Comparison of ENCODE assay signal across 8 cellular contexts in the genomic region with DNA sequence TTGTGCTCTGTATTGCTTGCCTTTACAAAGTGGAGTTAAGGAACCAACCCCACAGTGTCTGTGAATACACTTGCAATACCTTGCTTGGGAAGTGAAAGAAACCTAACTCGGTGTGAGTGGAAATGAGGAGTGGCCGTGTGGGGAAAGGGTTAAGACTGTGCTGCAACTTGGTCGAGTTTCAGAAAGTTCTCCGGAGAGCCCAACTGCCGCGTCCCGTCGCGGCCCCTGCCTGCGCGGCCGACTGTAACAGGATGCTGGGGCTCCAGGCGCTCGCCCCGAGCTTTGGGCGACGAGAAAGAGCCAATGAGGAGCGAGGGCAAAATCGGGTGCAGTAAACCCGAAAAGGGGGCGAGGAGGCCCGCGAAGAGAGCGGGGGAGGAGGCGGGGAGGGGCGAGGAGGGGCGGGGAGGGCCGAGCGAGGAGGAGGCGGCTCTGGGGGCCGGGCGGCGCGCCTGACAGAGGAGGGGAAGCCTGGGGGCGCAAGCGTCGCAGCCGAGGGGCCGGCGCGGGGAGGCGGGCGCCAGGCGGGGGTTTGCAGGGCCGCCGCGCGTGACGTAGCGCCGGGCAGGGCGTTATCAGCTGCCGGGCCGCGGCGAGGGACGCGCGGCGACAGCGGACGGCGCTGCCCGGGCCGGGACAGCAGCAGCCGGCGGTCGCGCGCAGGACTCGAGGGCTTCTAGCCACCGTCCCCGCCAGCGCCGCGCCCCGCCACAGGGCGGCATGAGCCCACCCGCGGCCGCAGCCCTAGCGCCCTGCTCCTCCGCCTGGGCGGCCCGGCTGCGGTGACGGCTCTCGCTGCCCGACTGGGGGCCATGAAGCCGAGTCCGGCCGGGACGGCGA. TPM values are rescaled to one million over a fixed set of nuclear protein-coding genes. Genes with fewer than 3 reads are reported as not detected.
DNase-seq lines count a peak whose midpoint lies in the region; ATAC-seq, FAIRE-seq and TF ChIP-seq lines count a peak whose summit lies in the region.

A gene with protein sequence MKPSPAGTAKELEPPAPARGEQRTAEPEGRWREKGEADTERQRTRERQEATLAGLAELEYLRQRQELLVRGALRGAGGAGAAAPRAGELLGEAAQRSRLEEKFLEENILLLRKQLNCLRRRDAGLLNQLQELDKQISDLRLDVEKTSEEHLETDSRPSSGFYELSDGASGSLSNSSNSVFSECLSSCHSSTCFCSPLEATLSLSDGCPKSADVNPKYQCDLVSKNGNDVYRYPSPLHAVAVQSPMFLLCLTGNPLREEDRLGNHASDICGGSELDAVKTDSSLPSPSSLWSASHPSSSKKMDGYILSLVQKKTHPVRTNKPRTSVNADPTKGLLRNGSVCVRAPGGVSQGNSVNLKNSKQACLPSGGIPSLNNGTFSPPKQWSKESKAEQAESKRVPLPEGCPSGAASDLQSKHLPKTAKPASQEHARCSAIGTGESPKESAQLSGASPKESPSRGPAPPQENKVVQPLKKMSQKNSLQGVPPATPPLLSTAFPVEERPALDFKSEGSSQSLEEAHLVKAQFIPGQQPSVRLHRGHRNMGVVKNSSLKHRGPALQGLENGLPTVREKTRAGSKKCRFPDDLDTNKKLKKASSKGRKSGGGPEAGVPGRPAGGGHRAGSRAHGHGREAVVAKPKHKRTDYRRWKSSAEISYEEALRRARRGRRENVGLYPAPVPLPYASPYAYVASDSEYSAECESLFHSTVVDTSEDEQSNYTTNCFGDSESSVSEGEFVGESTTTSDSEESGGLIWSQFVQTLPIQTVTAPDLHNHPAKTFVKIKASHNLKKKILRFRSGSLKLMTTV (plus strand): TSS at position 572 of the 840 bp plus-strand sequence. CDS start 241 bp downstream, at position 813.

- peak within 1 kb of the TSS; percentile 80 for H3K4me2 ChIP-seq in SK-N-SH
- peak within 1 kb of the TSS; percentile 96 for H3K4me2 ChIP-seq in astrocyte (ENCODE audit: low read length)

- no peaks in the 10 kb centered on the region for H3K9me2 ChIP-seq in SK-N-SH

- H3K4me3 ChIP-seq in SK-N-SH (ENCODE audit: low read depth in 2 of 2, low read length in 1 of 2) (peak within 1 kb of the TSS; percentile 74 to 77), astrocyte (ENCODE audit: insufficient read depth, low read depth, low read length) (peak within 1 kb of the TSS; percentile 87)

- H3K9me3 ChIP-seq in SK-N-SH (no peaks in the 10 kb centered on the region), astrocyte (ENCODE audit: insufficient read depth, low read depth, low read length) (no peaks in the 10 kb centered on the region)

- peak within 1 kb of the TSS; percentile 97 for H3K27ac Mint-ChIP-seq in astrocyte (ENCODE audit: unreplicated experiment)

- H3K36me3 ChIP-seq in SK-N-SH (replicated peaks in 1 of 2; ENCODE audit: control insufficient read depth in 1 of 2, insufficient read depth in 2 of 2, low read length in 1 of 2), result peaks cover 12 to 24% of the 10 kb centered on the region in 2 experiments
- peaks cover 10% of the 10 kb centered on the region for H3K36me3 ChIP-seq in astrocyte (ENCODE audit: insufficient read depth, low read length)

- peaks cover 9% of the 10 kb centered on the region for H3F3A ChIP-seq in SK-N-SH (replicated peaks; ENCODE audit: insufficient read depth)

- no peak for TF ChIP-seq RAD21 in SK-N-SH (IDR thresholded peaks at IDR 0.05; ENCODE audit: low read length)

- WGBS in SK-N-SH (ENCODE audit: low lambda C conversion rate), result 1% methylated on average over 26 of the region's 94 CpGs

- peaks cover 36% of the 10 kb centered on the region; the same call in 1 of the 2 replicates for H3K79me2 ChIP-seq in SK-N-SH (ENCODE audit: insufficient read depth)
- peaks cover 23% of the 10 kb centered on the region for H3K79me2 ChIP-seq in astrocyte (ENCODE audit: insufficient read depth, low read length)

- H4K20me1 ChIP-seq in SK-N-SH (ENCODE audit: insufficient read depth) (no peaks in the 10 kb centered on the region), astrocyte (ENCODE audit: insufficient read depth, low read length) (no peaks in the 10 kb centered on the region)

- no peak for FAIRE-seq in astrocyte (lab: Jason Lieb, UNC)

- no peaks in the 10 kb centered on the region for H3K9me3 Mint-ChIP-seq in astrocyte (ENCODE audit: unreplicated experiment)

- no peaks in the 10 kb centered on the region for H3K27me3 Mint-ChIP-seq in astrocyte (ENCODE audit: low read depth, unreplicated experiment)

- peak within 1 kb of the TSS; percentile 43 to 73 for H3K27ac ChIP-seq in SK-N-SH (ENCODE audit: low read depth in 2 of 2, low read length in 1 of 2)
- peak within 1 kb of the TSS; percentile 97 for H3K27ac ChIP-seq in astrocyte (ENCODE audit: low read depth, low read length)

- CTCF ChIA-PET in SK-N-SH (lab: Yijun Ruan, JAX), result interaction anchor here (0.8 to 10.5 kb wide), 18 partner anchors 8 to 491 kb away, joined by 3 to 93 read pairs (median 6); no protein-coding TSS in a partner anchor

- H3K4me1 ChIP-seq in SK-N-SH (ENCODE audit: control insufficient read depth in 1 of 2, insufficient read depth in 2 of 2, low read depth in 1 of 2, low read length in 1 of 2) (peaks cover 14 to 16% of the 10 kb centered on the region in 2 experiments; a peak in 3 of 4 replicates), astrocyte (ENCODE audit: insufficient read depth, low read length) (peaks cover 30% of the 10 kb centered on the region)

- H3K9ac ChIP-seq in SK-N-SH (peak within 1 kb of the TSS; percentile 85), astrocyte (ENCODE audit: low read length) (peak within 1 kb of the TSS; percentile 93)

- TF ChIP-seq EP300 in SK-N-SH (IDR thresholded peaks at IDR 0.05; ENCODE audit: borderline replicate concordance in 1 of 2, low read depth in 1 of 2, low read length in 1 of 2), result no peak

- H3K27me3 ChIP-seq in SK-N-SH (ENCODE audit: insufficient read depth) (no peaks in the 10 kb centered on the region), astrocyte (ENCODE audit: insufficient read depth, low read length) (no peaks in the 10 kb centered on the region)

- POLR2A ChIA-PET in SK-N-SH (lab: Yijun Ruan, JAX), result no interaction called here

- TF ChIP-seq CTCF in SK-N-SH (IDR thresholded peaks at IDR 0.05), result no peak; the same call in 1 of the 2 replicates
- no peak for TF ChIP-seq CTCF in astrocyte (IDR thresholded peaks at IDR 0.05; ENCODE audit: insufficient read depth, low read depth, low read length)

- H3K4me3 Mint-ChIP-seq in astrocyte (ENCODE audit: unreplicated experiment), result peak within 1 kb of the TSS; percentile 90

- peak; percentile 61 for ATAC-seq in GM18909 (IDR thresholded peaks at IDR 0.05; ENCODE audit: poor library complexity, unreplicated experiment)
- peak; percentile 44 for ATAC-seq in HG03095 (IDR thresholded peaks at IDR 0.05; ENCODE audit: unreplicated experiment)

- DNase-seq in AG20443 (ENCODE audit: low spot score) (peak; percentile 83), SK-N-SH (peak; percentile 82), astrocyte (ENCODE audit: low read depth) (peak; percentile 78), hepatic stellate cell (ENCODE audit: low spot score) (peak; percentile 69), putamen (ENCODE audit: low spot score) (peak; percentile 66), NCI-H526 treated with DMSO at 0.1 percent for 48 hours (lab: John Stamatoyannopoulos, UW) (no peak)

- H3K4me1 Mint-ChIP-seq in astrocyte (ENCODE audit: low read depth, unreplicated experiment), result peaks cover 41% of the 10 kb centered on the region

- H2AFZ ChIP-seq in SK-N-SH (ENCODE audit: low read depth) (peak within 1 kb of the TSS; percentile 61; the same call in 1 of the 2 replicates), astrocyte (ENCODE audit: low read depth, low read length) (peak within 1 kb of the TSS; percentile 82)

- peaks cover 12% of the 10 kb centered on the region for H3K36me3 Mint-ChIP-seq in astrocyte (ENCODE audit: low read depth, unreplicated experiment)

TF ChIP-seq in SK-N-SH, 30 proteins besides CTCF, POLR2A, EP300 and RAD21:
- TF ChIP-seq POLR2AphosphoS5 (IDR thresholded peaks at IDR 0.05; ENCODE audit: low read depth, low read length), result no peak
- TF ChIP-seq, protein P1, sequence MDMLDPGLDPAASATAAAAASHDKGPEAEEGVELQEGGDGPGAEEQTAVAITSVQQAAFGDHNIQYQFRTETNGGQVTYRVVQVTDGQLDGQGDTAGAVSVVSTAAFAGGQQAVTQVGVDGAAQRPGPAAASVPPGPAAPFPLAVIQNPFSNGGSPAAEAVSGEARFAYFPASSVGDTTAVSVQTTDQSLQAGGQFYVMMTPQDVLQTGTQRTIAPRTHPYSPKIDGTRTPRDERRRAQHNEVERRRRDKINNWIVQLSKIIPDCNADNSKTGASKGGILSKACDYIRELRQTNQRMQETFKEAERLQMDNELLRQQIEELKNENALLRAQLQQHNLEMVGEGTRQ (IDR thresholded peaks at IDR 0.05; ENCODE audit: borderline replicate concordance, low read depth, low read length), result no peak
- TF ChIP-seq MEF2A (IDR thresholded peaks at IDR 0.05; ENCODE audit: borderline replicate concordance, low read depth), result no peak
- TF ChIP-seq GABPA (IDR thresholded peaks at IDR 0.05; ENCODE audit: low read depth), result no peak
- TF ChIP-seq, protein P2, sequence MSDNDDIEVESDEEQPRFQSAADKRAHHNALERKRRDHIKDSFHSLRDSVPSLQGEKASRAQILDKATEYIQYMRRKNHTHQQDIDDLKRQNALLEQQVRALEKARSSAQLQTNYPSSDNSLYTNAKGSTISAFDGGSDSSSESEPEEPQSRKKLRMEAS (IDR thresholded peaks at IDR 0.05; ENCODE audit: low read depth), result 0 out of 2 replicates have a peak, but pooled peaks have one; percentile 3
- TF ChIP-seq EZH2phosphoT487 (IDR thresholded peaks at IDR 0.05; ENCODE audit: borderline replicate concordance, low read depth), result no peak
- TF ChIP-seq SIN3A (IDR thresholded peaks at IDR 0.05; ENCODE audit: borderline replicate concordance, low read depth, low read length), result 0 out of 2 replicates have a peak, but pooled peaks have one; percentile 50
- TF ChIP-seq TEAD4 (IDR thresholded peaks at IDR 0.05; ENCODE audit: borderline replicate concordance, insufficient read depth), result no peak

RNA-seq across cellular contexts. Expression of the gene that starts here (rescaled TPM):
- 3.3 and 4.2 TPM in 2 replicates for polyA plus RNA-seq in SK-N-SH (2012; rRNA removed)
- polyA plus RNA-seq in SK-N-SH (2012; cell fraction: cytosol; rRNA removed), result 3.3 and 3.9 TPM in 2 replicates
- 6.3 and 8.9 TPM in 2 replicates for polyA plus RNA-seq in SK-N-SH (2012; cell fraction: nucleus; rRNA removed)
- total RNA-seq in astrocyte, result 49.3 and 55.0 TPM in 2 replicates
